In the genomic region with DNA sequence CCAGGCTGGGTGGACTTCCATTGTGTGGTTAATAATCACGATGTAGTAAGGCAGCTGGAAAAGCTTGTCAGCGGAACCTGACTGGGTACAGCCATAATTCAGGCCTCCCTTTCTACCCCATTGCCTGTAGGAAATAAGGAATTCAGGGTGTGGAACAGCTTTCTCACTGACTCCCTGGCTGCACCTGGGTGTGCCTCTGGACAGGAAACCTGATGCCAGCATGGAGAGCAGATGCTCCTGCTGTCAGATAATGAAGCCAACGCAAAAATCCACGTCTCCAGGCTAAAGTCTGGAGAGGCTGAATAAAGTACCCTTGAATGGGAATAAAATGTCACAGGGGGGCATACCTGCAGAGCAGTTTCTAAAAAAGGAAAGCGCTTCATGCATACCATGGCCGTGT, we compare ENCODE assay signal across 15 cellular contexts. TPM values are rescaled to one million over a fixed set of nuclear protein-coding genes. Genes with fewer than 3 reads are reported as not detected.
DNase-seq lines count a peak whose midpoint lies in the region; ATAC-seq and TF ChIP-seq lines count a peak whose summit lies in the region.
"Had no signal": no experiment of that assay in that cellular context is flagged by ENCODE, and none has a peak within 500 bp of the region (broad histone marks: within the 10 kb centered on the region; RNA-seq: fewer than 3 reads in every experiment).

No MANE protein-coding gene starts in this region.

- H3K23ac ChIP-seq in trophoblast cell (ENCODE audit: low read length) = no peak overlapping the region

- no peak overlapping the region; the same call in 1 of the 2 replicates for H3K4me3 Mint-ChIP-seq in WTC11
- no peak overlapping the region for H3K4me3 Mint-ChIP-seq in HFFc6
- H3K4me3 Mint-ChIP-seq: activated CD8-positive, alpha-beta memory T cell treated with anti-CD3 and anti-CD28 coated beads, Interleukin-2, amount 10 ng/mL, durations not matched to agents 7 days and 5 days; activated naive CD4-positive, alpha-beta T cell treated with anti-CD3 and anti-CD28 coated beads for 36 hours; CD4-positive, alpha-beta memory T cell had no signal

- H3K9me3 ChIP-seq in trophoblast cell (ENCODE audit: insufficient read depth, low read depth, low read length) = no peaks in the 10 kb centered on the region
- no peaks in the 10 kb centered on the region for H3K9me3 ChIP-seq in gastrocnemius medialis

- H2BK12ac ChIP-seq in trophoblast cell (ENCODE audit: low read length) = no peak overlapping the region

- peaks cover 25% of the 10 kb centered on the region for H3K27me3 Mint-ChIP-seq in WTC11 (ENCODE audit: low read depth)
- H3K27me3 Mint-ChIP-seq in HFFc6 (ENCODE audit: insufficient read depth) = peaks cover 2% of the 10 kb centered on the region; the same call in 1 of the 2 replicates

- peak; percentile 46 for ATAC-seq in WTC11
- ATAC-seq in GM18502 (IDR thresholded peaks at IDR 0.05; ENCODE audit: poor library complexity, unreplicated experiment) = no peak
- ATAC-seq in gastrocnemius medialis = no peak
- ATAC-seq: activated CD8-positive, alpha-beta memory T cell treated with anti-CD3 and anti-CD28 coated beads, Interleukin-2, amount 10 ng/mL, durations not matched to agents 7 days and 5 days had no signal

- TF ChIP-seq POLR2A in gastrocnemius medialis (IDR thresholded peaks at IDR 0.05) = no peak

- H3K27ac Mint-ChIP-seq in WTC11 (no peak overlapping the region; the same call in 1 of the 2 replicates), HFFc6 (no peak overlapping the region)
- H3K27ac Mint-ChIP-seq: activated CD8-positive, alpha-beta memory T cell treated with anti-CD3 and anti-CD28 coated beads, Interleukin-2, amount 10 ng/mL, durations not matched to agents 7 days and 5 days; activated naive CD4-positive, alpha-beta T cell treated with anti-CD3 and anti-CD28 coated beads for 36 hours; CD4-positive, alpha-beta memory T cell had no signal

- peaks cover 3 to 6% of the 10 kb centered on the region in 2 experiments for H3K36me3 ChIP-seq in trophoblast cell (ENCODE audit: control insufficient read depth in 1 of 2, insufficient read depth in 2 of 2, low read length in 2 of 2)
- no peaks in the 10 kb centered on the region for H3K36me3 ChIP-seq in gastrocnemius medialis
- H3K36me3 ChIP-seq: brain microvascular endothelial cell had no signal

- H2BK120ac ChIP-seq in trophoblast cell (ENCODE audit: insufficient read depth, low read length, poor library complexity) = peak overlapping the region; percentile 11

- no peak overlapping the region for H2BK5ac ChIP-seq in trophoblast cell (ENCODE audit: low read depth, low read length, poor library complexity)

- POLR2A ChIA-PET in WTC11 (lab: Charles Lee) = no interaction called here

- H3K9me3 Mint-ChIP-seq in WTC11 = no peaks in the 10 kb centered on the region
- H3K9me3 Mint-ChIP-seq in HFFc6 = no peaks in the 10 kb centered on the region
- H3K9me3 Mint-ChIP-seq: activated naive CD4-positive, alpha-beta T cell treated with anti-CD3 and anti-CD28 coated beads for 36 hours; CD4-positive, alpha-beta memory T cell had no signal

- intact Hi-C loops in gastrocnemius medialis (cut with DNase I; ENCODE audit: low total_unique reads) = no loop called here

- no peak overlapping the region for H3K18ac ChIP-seq in trophoblast cell (ENCODE audit: low read length)

- H3K27me3 ChIP-seq in trophoblast cell (ENCODE audit: insufficient read depth, low read length) (no peaks in the 10 kb centered on the region), gastrocnemius medialis (no peaks in the 10 kb centered on the region)
- H3K27me3 ChIP-seq: brain microvascular endothelial cell had no signal

- H3K4me1 Mint-ChIP-seq in WTC11 (peaks cover 54% of the 10 kb centered on the region), HFFc6 (ENCODE audit: low read depth) (peaks cover 67% of the 10 kb centered on the region)
- H3K4me1 Mint-ChIP-seq: activated CD8-positive, alpha-beta memory T cell treated with anti-CD3 and anti-CD28 coated beads, Interleukin-2, amount 10 ng/mL, durations not matched to agents 7 days and 5 days had no signal

- H3K36me3 Mint-ChIP-seq in WTC11 = no peaks in the 10 kb centered on the region
- peaks cover 11% of the 10 kb centered on the region for H3K36me3 Mint-ChIP-seq in HFFc6 (ENCODE audit: low read depth)
- H3K36me3 Mint-ChIP-seq: activated CD8-positive, alpha-beta memory T cell treated with anti-CD3 and anti-CD28 coated beads, Interleukin-2, amount 10 ng/mL, durations not matched to agents 7 days and 5 days; CD4-positive, alpha-beta memory T cell had no signal

- no peak overlapping the region for H3K9ac ChIP-seq in trophoblast cell (ENCODE audit: low read length)

- in situ Hi-C loops in gastrocnemius medialis (cut with MboI; ENCODE audit: low sequenced_read_pairs in 4 of 4) = no loop called here

- H3K4ac ChIP-seq in trophoblast cell (ENCODE audit: low read depth, low read length) = no peak overlapping the region

- H3K27ac ChIP-seq in trophoblast cell (ENCODE audit: low read depth, low read length) (peak overlapping the region; percentile 73), gastrocnemius medialis (no peak overlapping the region)
- H3K27ac ChIP-seq: brain microvascular endothelial cell had no signal

- H4K91ac ChIP-seq in trophoblast cell (ENCODE audit: low read depth, low read length) = peak overlapping the region; percentile 63

- no peak overlapping the region for H2AK5ac ChIP-seq in trophoblast cell (ENCODE audit: low read length)

- TF ChIP-seq CTCF in WTC11 (IDR thresholded peaks at IDR 0.05) (no peak), HFFc6 (IDR thresholded peaks at IDR 0.05) (no peak), gastrocnemius medialis (IDR thresholded peaks at IDR 0.05 in 4 of 5, conservative IDR thresholded peaks at IDR 0.05 in 1 of 5) (no peak)

- peak overlapping the region; percentile 15 for H3K4me2 ChIP-seq in trophoblast cell (ENCODE audit: low read length)

- no peak overlapping the region for H2AFZ ChIP-seq in trophoblast cell (ENCODE audit: insufficient read depth, low read length, poor library complexity)

- peaks cover 12% of the 10 kb centered on the region for H3K79me1 ChIP-seq in trophoblast cell (ENCODE audit: low read length)

- H3K14ac ChIP-seq in trophoblast cell (ENCODE audit: low read length) = no peak overlapping the region

- H3K4me3 ChIP-seq in trophoblast cell (ENCODE audit: low read depth, low read length) (no peak overlapping the region), gastrocnemius medialis (no peak overlapping the region)

- no peak overlapping the region for H4K8ac ChIP-seq in trophoblast cell (ENCODE audit: low read depth, low read length)

- H4K12ac ChIP-seq in trophoblast cell (ENCODE audit: low read depth, low read length) = no peak overlapping the region

- H3K4me1 ChIP-seq in trophoblast cell (ENCODE audit: control insufficient read depth in 1 of 2, insufficient read depth in 2 of 2, low read length in 2 of 2) (peaks cover 16 to 29% of the 10 kb centered on the region in 2 experiments), gastrocnemius medialis (no peaks in the 10 kb centered on the region)

- CTCF ChIA-PET in WTC11 (lab: Charles Lee) = interaction anchor here (1.4 kb wide), 1 partner anchor 42 kb away, joined by 5 read pairs; no protein-coding TSS in a partner anchor

- no CpG with 5 or more reads among the region's 6 CpGs for WGBS in trophoblast cell (ENCODE audit: extremely low coverage, insufficient coverage, insufficient read length)

- H3K79me2 ChIP-seq in trophoblast cell (ENCODE audit: control insufficient read depth, insufficient read depth, low read length, poor library complexity) = peaks cover 4% of the 10 kb centered on the region

- DNase-seq in DMS79 treated with DMSO at 0.1 percent for 48 hours (lab: John Stamatoyannopoulos, UW) (peak; percentile 18), DMS79 (lab: John Stamatoyannopoulos, UW) (no peak), NCI-H345 treated with DMSO at 0.1 percent for 48 hours (lab: John Stamatoyannopoulos, UW; ENCODE audit: unreplicated experiment) (peak; percentile 82), WTC11 (ENCODE audit: low spot score) (no peak), trophoblast cell (peak in 1 of 2 donors; percentile 53), HFFc6 (no peak), gastrocnemius medialis (no peak)
- DNase-seq: activated CD8-positive, alpha-beta memory T cell treated with anti-CD3 and anti-CD28 coated beads, Interleukin-2, amount 10 ng/mL, durations not matched to agents 7 days and 5 days; activated naive CD4-positive, alpha-beta T cell treated with anti-CD3 and anti-CD28 coated beads for 36 hours; brain microvascular endothelial cell; CD4-positive, alpha-beta memory T cell; nucleus accumbens; stimulated activated naive CD4-positive, alpha-beta T cell had no signal

TF ChIP-seq in WTC11, 78 proteins besides CTCF, POLR2A, EP300 and RAD21 (continues in another document):
- TF ChIP-seq OVOL2 (CRISPR knock-in tag; IDR thresholded peaks at IDR 0.05; ENCODE audit: borderline replicate concordance) (no peak), CREM (CRISPR knock-in tag; IDR thresholded peaks at IDR 0.05) (no peak), NR1H2 (CRISPR knock-in tag; IDR thresholded peaks at IDR 0.05) (no peak), CBFB (CRISPR knock-in tag; IDR thresholded peaks at IDR 0.05; ENCODE audit: low read depth) (no peak)
- TF ChIP-seq, protein P1, sequence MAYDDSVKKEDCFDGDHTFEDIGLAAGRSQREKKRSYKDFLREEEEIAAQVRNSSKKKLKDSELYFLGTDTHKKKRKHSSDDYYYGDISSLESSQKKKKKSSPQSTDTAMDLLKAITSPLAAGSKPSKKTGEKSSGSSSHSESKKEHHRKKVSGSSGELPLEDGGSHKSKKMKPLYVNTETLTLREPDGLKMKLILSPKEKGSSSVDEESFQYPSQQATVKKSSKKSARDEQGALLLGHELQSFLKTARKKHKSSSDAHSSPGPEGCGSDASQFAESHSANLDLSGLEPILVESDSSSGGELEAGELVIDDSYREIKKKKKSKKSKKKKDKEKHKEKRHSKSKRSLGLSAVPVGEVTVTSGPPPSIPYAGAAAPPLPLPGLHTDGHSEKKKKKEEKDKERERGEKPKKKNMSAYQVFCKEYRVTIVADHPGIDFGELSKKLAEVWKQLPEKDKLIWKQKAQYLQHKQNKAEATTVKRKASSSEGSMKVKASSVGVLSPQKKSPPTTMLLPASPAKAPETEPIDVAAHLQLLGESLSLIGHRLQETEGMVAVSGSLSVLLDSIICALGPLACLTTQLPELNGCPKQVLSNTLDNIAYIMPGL (CRISPR knock-in tag; IDR thresholded peaks at IDR 0.05) = no peak

RNA-seq across cellular contexts. Expression of gene LYPD6B, which starts 44.3 kb away (rescaled TPM):
- total RNA-seq in WTC11 (2021) = 1.6 to 1.9 TPM (median 1.8 TPM) in 3 replicates
- 43.9 and 44.9 TPM in 2 replicates for polyA plus RNA-seq in trophoblast cell (2013)
- total RNA-seq in HFFc6 (2021; fragmentation: NEBNext Ultra II Directional; extraction: Animal tissue kit (Norgen Biotek cat#: 25700)) = 10 to 100 TPM; 18.3 to 91.5 (median 23.2) TPM
- not detected for total RNA-seq in gastrocnemius medialis
- total RNA-seq: activated CD8-positive, alpha-beta memory T cell treated with anti-CD3 and anti-CD28 coated beads, Interleukin-2, amount 10 ng/mL, durations not matched to agents 7 days and 5 days; activated naive CD4-positive, alpha-beta T cell treated with anti-CD3 and anti-CD28 coated beads for 36 hours; CD4-positive, alpha-beta memory T cell; lung microvascular endothelial cell had no signal
- polyA plus RNA-seq: CD4-positive, alpha-beta memory T cell had no signal

Comparison
In these comparisons a context has a peak if more than half of its experiments do, and no peak if none do; other contexts are left out.
1. DNase-seq: peak in DMS79 treated with DMSO at 0.1 percent for 48 hours (single experiment) and NCI-H345 treated with DMSO at 0.1 percent for 48 hours (single experiment); none in DMS79 (single experiment), WTC11 (single experiment), HFFc6 (single experiment) and gastrocnemius medialis (0 of 2).